Comparison of ENCODE assay signal across 7 cellular contexts in the genomic region with DNA sequence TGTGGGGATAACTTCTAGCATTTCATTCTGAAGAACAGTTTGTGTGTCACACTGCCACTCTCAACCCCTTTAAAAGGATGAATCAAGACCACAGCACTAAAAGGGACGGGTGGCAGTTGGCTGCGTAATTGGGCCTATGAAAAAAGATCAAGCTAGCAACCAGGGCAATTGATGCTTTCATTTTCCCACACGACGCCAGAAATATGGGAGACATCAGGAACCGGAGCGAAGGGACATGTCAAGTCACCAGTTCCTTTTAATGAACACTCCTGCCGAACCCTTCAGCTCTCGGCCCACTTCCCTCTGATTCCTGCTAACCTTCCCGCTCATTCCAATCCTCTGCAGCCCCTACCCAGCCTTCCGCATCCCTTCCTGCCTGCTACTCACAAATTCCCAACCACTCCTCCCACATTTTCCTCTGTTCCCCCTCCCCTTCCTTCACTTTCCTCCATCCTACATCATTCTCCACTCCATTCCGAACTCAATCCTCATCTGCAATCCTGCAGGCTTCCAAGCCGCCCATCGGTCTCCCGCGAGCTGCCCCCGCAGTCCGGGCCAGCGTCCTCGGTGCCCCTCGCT. TPM values are rescaled to one million over a fixed set of nuclear protein-coding genes. Genes with fewer than 3 reads are reported as not detected.
A peak's percentile ranks its signal among the peaks of the same experiment; 100 is the strongest.
DNase-seq lines count a peak whose midpoint lies in the region; ATAC-seq and TF ChIP-seq lines count a peak whose summit lies in the region.

No MANE protein-coding gene starts in this region.

- H3K4me1 ChIP-seq in thoracic aorta (ENCODE audit: control insufficient read depth in 1 of 2, low read depth in 2 of 2) = peaks cover 10 to 27% of the 10 kb centered on the region in 2 donors

- H3K4me3 ChIP-seq in thoracic aorta = peak overlapping the region; percentile 99

- H3K27ac ChIP-seq in thoracic aorta = peak overlapping the region; percentile 98

- peak; percentile 67 for DNase-seq in M059J (ENCODE audit: low read depth)
- DNase-seq in activated CD4-positive, alpha-beta T cell treated with anti-CD3 and anti-CD28 coated beads, Interleukin-2, amount 50 U/mL, for 48 hours = peak; percentile 13 to 24
- peak; percentile 38 for DNase-seq in epidermal melanocyte (ENCODE audit: insufficient read length, low spot score)
- peak; percentile 38 for DNase-seq in midbrain (lab: John Stamatoyannopoulos, UW)
- no peak for DNase-seq in thoracic aorta (ENCODE audit: low spot score)
- DNase-seq in NCI-H187 treated with DMSO at 0.1 percent for 48 hours (lab: John Stamatoyannopoulos, UW) = no peak

- TF ChIP-seq CTCF in thoracic aorta (IDR thresholded peaks at IDR 0.05) = no peak

- no peaks in the 10 kb centered on the region for H3K36me3 ChIP-seq in thoracic aorta

- no peaks in the 10 kb centered on the region for H3K27me3 ChIP-seq in thoracic aorta (replicated peaks; ENCODE audit: insufficient read depth)

- H3K9me3 ChIP-seq in thoracic aorta = no peaks in the 10 kb centered on the region

- ATAC-seq in GM18870 (IDR thresholded peaks at IDR 0.05; ENCODE audit: unreplicated experiment) (peak; percentile 6), thoracic aorta (ENCODE audit: insufficient number of reproducible peaks, low FRiP score, low read depth) (peak; percentile 17)

RNA-seq across cellular contexts. Expression of a gene that starts 0.7 kb away (rescaled TPM):
- 12.6 and 16.8 TPM in 2 replicates for total RNA-seq in M059J (2014; rRNA removed; shearing (Covaris generic))
- total RNA-seq in thoracic aorta = 10 to 100 TPM; 30.9 to 43.4 TPM

RNA-seq across cellular contexts. Expression of a gene that starts 34.5 kb away (rescaled TPM):
- total RNA-seq in M059J (2014; rRNA removed; shearing (Covaris generic)) = 33.0 and 40.3 TPM in 2 replicates
- 10 to 100 TPM; 42.4 to 52.1 TPM for total RNA-seq in thoracic aorta

RNA-seq across cellular contexts. Expression of a gene that starts 56.5 kb away (rescaled TPM):
- 13.7 and 17.9 TPM in 2 replicates for total RNA-seq in M059J (2014; rRNA removed; shearing (Covaris generic))
- 10 to 100 TPM; 61.6 to 82.3 TPM for total RNA-seq in thoracic aorta

Comparison
In these comparisons a context has a peak if more than half of its experiments do, and no peak if none do; other contexts are left out.
1. DNase-seq: peak in M059J (single experiment), activated CD4-positive, alpha-beta T cell treated with anti-CD3 and anti-CD28 coated beads, Interleukin-2, amount 50 U/mL, for 48 hours (2 of 2), epidermal melanocyte (single experiment) and midbrain (single experiment); none in thoracic aorta (single experiment) and NCI-H187 treated with DMSO at 0.1 percent for 48 hours (single experiment).